ENCODE assay signal across 8 cellular contexts in genomic region chr2:240437861-240438809, GRCh38. TPM values are rescaled to one million over a fixed set of nuclear protein-coding genes. Genes with fewer than 3 reads are reported as not detected.
A peak's percentile ranks its signal among the peaks of the same experiment; 100 is the strongest.
DNase-seq lines count a peak whose midpoint lies in the region; ATAC-seq and TF ChIP-seq lines count a peak whose summit lies in the region.

No MANE protein-coding gene starts in this region.

- peak overlapping the region; percentile 38 for H3K4me3 ChIP-seq in AG04449 (ENCODE audit: low read depth, low read length)

- CTCF ChIA-PET in AG04449 (lab: Yijun Ruan, JAX) = interaction anchor here (0.6 to 5.7 kb wide), 25 partner anchors 9 to 288 kb away, joined by 3 to 130 read pairs (median 4); no protein-coding TSS in a partner anchor

- POLR2A ChIA-PET in AG04449 (lab: Yijun Ruan, JAX) = interaction anchor here (1.4 kb wide), 1 partner anchor 205 kb away, joined by 3 read pairs; no protein-coding TSS in a partner anchor

- H3K4me3 Mint-ChIP-seq in naive B cell = peak overlapping the region in 5 of 8 donors; percentile 10 to 59 (median 42)
- no peak overlapping the region for H3K4me3 Mint-ChIP-seq in stimulated activated effector memory CD8-positive, alpha-beta T cell treated with anti-CD3 and anti-CD28 coated beads, Interleukin-12 subunit alpha, Interleukin-12 subunit beta, amount 100 ng/mL, for 72 hours

- no peak for TF ChIP-seq POLR2A in erythroblast (IDR thresholded peaks at IDR 0.05; ENCODE audit: low read length)

- in situ Hi-C loops in GM13976 (cut with MboI; ENCODE audit: low sequenced_read_pairs, unreplicated experiment) = loop anchor here (25.0 kb wide), 2 partner anchors 201 to 276 kb away; no protein-coding TSS in a partner anchor

- peak; percentile 24 to 26 for ATAC-seq in naive B cell (ENCODE audit: low read depth in 2 of 2)
- ATAC-seq in stimulated activated effector memory CD8-positive, alpha-beta T cell treated with anti-CD3 and anti-CD28 coated beads, Interleukin-12 subunit alpha, Interleukin-12 subunit beta, amount 100 ng/mL, for 72 hours = peak; percentile 55
- no peak for ATAC-seq in GM18519 (IDR thresholded peaks at IDR 0.05; ENCODE audit: low FRiP score, unreplicated experiment)

- H3K36me3 Mint-ChIP-seq in naive B cell = no peaks in the 10 kb centered on the region
- peaks cover 4% of the 10 kb centered on the region for H3K36me3 Mint-ChIP-seq in stimulated activated effector memory CD8-positive, alpha-beta T cell treated with anti-CD3 and anti-CD28 coated beads, Interleukin-12 subunit alpha, Interleukin-12 subunit beta, amount 100 ng/mL, for 72 hours

- peak; percentile 96 for TF ChIP-seq CTCF in AG04449 (IDR thresholded peaks at IDR 0.05; ENCODE audit: insufficient read depth, low read length, missing control alignments)
- peak; percentile 91 for TF ChIP-seq CTCF in GM13976 (IDR thresholded peaks at IDR 0.05; ENCODE audit: borderline replicate concordance, control extremely low read depth, extremely low read depth, insufficient read depth, missing control alignments)

- no peaks in the 10 kb centered on the region for H3K9me3 Mint-ChIP-seq in naive B cell
- no peaks in the 10 kb centered on the region for H3K9me3 Mint-ChIP-seq in stimulated activated effector memory CD8-positive, alpha-beta T cell treated with anti-CD3 and anti-CD28 coated beads, Interleukin-12 subunit alpha, Interleukin-12 subunit beta, amount 100 ng/mL, for 72 hours

- peak overlapping the region in 3 of 6 donors; percentile 20 to 90 (median 42) for H3K27ac Mint-ChIP-seq in naive B cell
- no peak overlapping the region for H3K27ac Mint-ChIP-seq in stimulated activated effector memory CD8-positive, alpha-beta T cell treated with anti-CD3 and anti-CD28 coated beads, Interleukin-12 subunit alpha, Interleukin-12 subunit beta, amount 100 ng/mL, for 72 hours

- peaks cover 0 to 38% (median 30%) of the 10 kb centered on the region in 3 donors for H3K27me3 Mint-ChIP-seq in naive B cell

- peaks cover 8 to 20% (median 17%) of the 10 kb centered on the region in 3 donors for H3K4me1 Mint-ChIP-seq in naive B cell
- H3K4me1 Mint-ChIP-seq in stimulated activated effector memory CD8-positive, alpha-beta T cell treated with anti-CD3 and anti-CD28 coated beads, Interleukin-12 subunit alpha, Interleukin-12 subunit beta, amount 100 ng/mL, for 72 hours = peaks cover 17% of the 10 kb centered on the region

- DNase-seq in AG04449 (ENCODE audit: low read depth, low spot score) (no peak), GM13976 (ENCODE audit: low spot score) (peak; percentile 92), NCI-H82 treated with DMSO at 0.1 percent for 48 hours (lab: John Stamatoyannopoulos, UW; ENCODE audit: unreplicated experiment) (peak; percentile 4), activated T-cell treated with anti-CD3 and anti-CD28 coated beads for 1 hour (ENCODE audit: low read depth) (peak; percentile 62), erythroblast (lab: John Stamatoyannopoulos, UW) (peak; percentile 42 to 68), naive B cell (peak; percentile 53)
- DNase-seq in stimulated activated effector memory CD8-positive, alpha-beta T cell treated with anti-CD3 and anti-CD28 coated beads, Interleukin-12 subunit alpha, Interleukin-12 subunit beta, amount 100 ng/mL, for 72 hours (ENCODE audit: low spot score in 2 of 2) = peak; percentile 69 to 83

RNA-seq across cellular contexts. Expression of gene GPC1, which starts 2.7 kb away (rescaled TPM):
- under 1 TPM in 5 of 6 donors, not detected in 1; 0.12 to 0.47 (median 0.36) TPM for polyA plus RNA-seq in naive B cell (ENCODE audit: low read depth in 6 of 6)
